Comparison of ENCODE assay signal across 28 cellular contexts in the genomic region with DNA sequence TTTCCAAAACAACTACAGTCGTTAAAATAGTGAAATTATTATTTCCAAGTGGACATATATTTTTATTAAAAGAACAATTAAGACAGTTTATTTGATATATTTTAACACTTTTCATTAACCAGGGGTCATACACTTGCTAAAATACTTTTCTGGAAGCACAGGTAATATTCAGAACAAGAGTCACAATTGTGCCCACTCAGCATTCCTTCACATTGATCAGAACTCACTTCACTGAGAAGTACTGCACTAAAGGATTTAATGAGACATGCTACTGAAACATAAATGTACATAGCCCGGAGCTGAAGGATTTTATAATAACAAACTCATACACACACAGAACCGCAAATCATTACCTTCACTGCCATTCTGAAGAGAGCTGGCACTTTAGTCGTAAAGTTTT.
"Had no signal": no experiment of that assay in that cellular context is flagged by ENCODE, and none has a peak within 500 bp of the region (broad histone marks: within the 10 kb centered on the region; RNA-seq: fewer than 3 reads in every experiment).

No MANE protein-coding gene starts in this region.

- H3K27me3 Mint-ChIP-seq: dendritic cell treated with granulocyte-macrophage colony-stimulating factor and Interleukin-4, amounts not matched to agents 40 ng/mL and 50 ng/mL, for 4 days; memory B cell; stimulated activated naive CD8-positive, alpha-beta T cell treated with anti-CD3 and anti-CD28 coated beads, Interleukin-15, amount 100 ng/mL, for 72 hours had no signal

- H3K27me3 ChIP-seq: foreskin keratinocyte, gastroesophageal sphincter, heart left ventricle, hepatocyte, neutrophil, pancreas, suprapubic skin, transverse colon, upper lobe of right lung, uterus had no signal

- DNase-seq: effector CD8-positive, alpha-beta T cell; endodermal cell; foreskin keratinocyte; heart left ventricle; kidney; natural killer cell; pancreas; stimulated activated CD4-positive, alpha-beta T cell treated with anti-CD3 and anti-CD28 coated beads, Interleukin-12 subunit alpha, Interleukin-12 subunit beta, amount 100 ng/mL, for 4 hours; stimulated activated CD4-positive, alpha-beta T cell treated with anti-CD3 and anti-CD28 coated beads, Interleukin-1b, Interleukin-23, amount 100 ng/mL, for 48 hours; stimulated activated CD4-positive, alpha-beta T cell treated with anti-CD3 and anti-CD28 coated beads, Interleukin-4, amount 100 ng/mL, for 1 hour; stimulated activated CD8-positive, alpha-beta memory T cell treated with anti-CD3 and anti-CD28 coated beads, Interleukin-4, amount 100 ng/mL, for 48 hours; stimulated activated naive CD4-positive, alpha-beta T cell; stimulated activated naive CD8-positive, alpha-beta T cell treated with anti-CD3 and anti-CD28 coated beads, Interleukin-15, amount 100 ng/mL, for 72 hours; transverse colon; upper lobe of right lung; uterus had no signal

- H2AFZ ChIP-seq: hepatocyte had no signal

- H3K4me1 ChIP-seq: foreskin keratinocyte, pancreas, upper lobe of right lung, uterus had no signal

- H3K36me3 ChIP-seq: gastroesophageal sphincter, heart left ventricle, neutrophil, pancreas, suprapubic skin, transverse colon, upper lobe of right lung, uterus had no signal

- H3K27ac ChIP-seq: epithelial cell of prostate, foreskin keratinocyte, gastroesophageal sphincter, heart left ventricle, hepatocyte, neutrophil, pancreas, suprapubic skin, transverse colon, upper lobe of right lung, uterus had no signal

- H3K9me3 Mint-ChIP-seq: dendritic cell treated with granulocyte-macrophage colony-stimulating factor and Interleukin-4, amounts not matched to agents 40 ng/mL and 50 ng/mL, for 4 days; endodermal cell; memory B cell; natural killer cell; stimulated activated naive CD8-positive, alpha-beta T cell treated with anti-CD3 and anti-CD28 coated beads, Interleukin-15, amount 100 ng/mL, for 72 hours had no signal

- H3K4me3 Mint-ChIP-seq: dendritic cell treated with granulocyte-macrophage colony-stimulating factor and Interleukin-4, amounts not matched to agents 40 ng/mL and 50 ng/mL, for 4 days; endodermal cell; memory B cell; natural killer cell; stimulated activated naive CD8-positive, alpha-beta T cell treated with anti-CD3 and anti-CD28 coated beads, Interleukin-15, amount 100 ng/mL, for 72 hours had no signal

- ATAC-seq: esophagus mucosa; foreskin keratinocyte; gastroesophageal sphincter; heart left ventricle; left lobe of liver; natural killer cell; pancreas; sciatic nerve; stimulated activated naive CD8-positive, alpha-beta T cell treated with anti-CD3 and anti-CD28 coated beads, Interleukin-15, amount 100 ng/mL, for 72 hours; upper lobe of right lung had no signal

- H3K27ac Mint-ChIP-seq: dendritic cell treated with granulocyte-macrophage colony-stimulating factor and Interleukin-4, amounts not matched to agents 40 ng/mL and 50 ng/mL, for 4 days; memory B cell; natural killer cell had no signal

- H3K4me1 Mint-ChIP-seq: stimulated activated naive CD8-positive, alpha-beta T cell treated with anti-CD3 and anti-CD28 coated beads, Interleukin-15, amount 100 ng/mL, for 72 hours had no signal

- H3K9me3 ChIP-seq: gastroesophageal sphincter, heart left ventricle, neutrophil, pancreas, suprapubic skin, transverse colon, upper lobe of right lung, uterus had no signal

- H3K4me3 ChIP-seq: gastroesophageal sphincter, heart left ventricle, hepatocyte, lung, pancreas, smooth muscle cell, suprapubic skin, transverse colon, upper lobe of right lung, uterus had no signal

- H3K79me2 ChIP-seq: hepatocyte had no signal

- H3K36me3 Mint-ChIP-seq: natural killer cell had no signal

- H3K4me2 ChIP-seq: hepatocyte, smooth muscle cell had no signal
